9 cellular contexts compared by ENCODE assay signal in the genomic region with DNA sequence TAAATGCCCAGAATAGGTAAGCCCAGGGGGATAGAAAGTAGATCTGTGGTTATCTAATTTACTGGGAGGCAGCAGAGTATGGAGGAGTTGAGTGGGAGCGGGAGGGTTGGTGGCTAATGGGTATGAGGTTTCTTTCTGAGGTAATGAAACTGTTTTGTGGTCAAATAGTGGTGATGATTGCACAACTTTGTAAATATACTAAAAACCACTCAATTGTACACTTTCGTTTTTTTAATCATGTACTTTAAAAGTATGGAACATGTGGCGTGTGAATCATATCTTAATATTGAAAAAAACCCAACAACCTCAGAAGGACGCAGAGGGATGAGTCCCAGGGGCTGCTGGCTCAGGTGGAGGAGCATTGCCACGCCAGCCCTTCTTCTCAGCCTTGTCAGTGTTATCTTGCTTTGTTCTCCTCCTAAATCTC.
A peak's percentile ranks its signal among the peaks of the same experiment; 100 is the strongest.
DNase-seq lines count a peak whose midpoint lies in the region; ATAC-seq lines count a peak whose summit lies in the region.
"Had no signal": no experiment of that assay in that cellular context is flagged by ENCODE, and none has a peak within 500 bp of the region (broad histone marks: within the 10 kb centered on the region; RNA-seq: fewer than 3 reads in every experiment).

No MANE protein-coding gene starts in this region.

- DNase-seq in RPMI7951 (ENCODE audit: low read depth): peak; percentile 58
- peak; percentile 8 for DNase-seq in stromal cell of bone marrow (ENCODE audit: low read depth)
- no peak for DNase-seq in AG08396 (ENCODE audit: low spot score)
- no peak for DNase-seq in head of caudate nucleus
- DNase-seq: left ventricle myocardium inferior, NCI-H446 treated with DMSO at 0.1 percent for 48 hours had no signal

- peak; percentile 74 for ATAC-seq in GM21390 (IDR thresholded peaks at IDR 0.05; ENCODE audit: unreplicated experiment)
- peak; percentile 66 for ATAC-seq in HG03342 (IDR thresholded peaks at IDR 0.05; ENCODE audit: unreplicated experiment)
- ATAC-seq in HG02588 (IDR thresholded peaks at IDR 0.05; ENCODE audit: unreplicated experiment): no peak

- intact Hi-C loops in head of caudate nucleus (cut with DNase I): no loop called here

Comparison
In these comparisons a context has a peak if more than half of its experiments do, and no peak if none do; other contexts are left out.
1. DNase-seq: peak in RPMI7951 (single experiment) and stromal cell of bone marrow (single experiment); none in AG08396 (single experiment) and head of caudate nucleus (0 of 42).